ENCODE assay signal across 15 cellular contexts in genomic region chr9:95089916-95090791, GRCh38.
A peak's percentile ranks its signal among the peaks of the same experiment; 100 is the strongest.
DNase-seq lines count a peak whose midpoint lies in the region; ATAC-seq, FAIRE-seq and TF ChIP-seq lines count a peak whose summit lies in the region.
"Had no signal": no experiment of that assay in that cellular context is flagged by ENCODE, and none has a peak within 500 bp of the region (broad histone marks: within the 10 kb centered on the region; RNA-seq: fewer than 3 reads in every experiment).

No MANE protein-coding gene starts in this region.

- no peak overlapping the region for H2BK15ac ChIP-seq in neuronal stem cell (ENCODE audit: low read length)

- no peak overlapping the region for H2BK12ac ChIP-seq in neuronal stem cell (ENCODE audit: low read length)

- no peak for FAIRE-seq in HTR-8/SVneo (lab: Jason Lieb, UNC)
- FAIRE-seq: G401.6 had no signal

- H3K4me1 ChIP-seq in cardiac muscle cell (ENCODE audit: low read depth): peaks cover 17% of the 10 kb centered on the region
- H3K4me1 ChIP-seq in neuronal stem cell (ENCODE audit: control insufficient read depth in 2 of 2, insufficient read depth in 1 of 2, low read depth in 1 of 2, low read length in 2 of 2): peaks cover 25 to 41% of the 10 kb centered on the region in 2 donors

- H3K23ac ChIP-seq in neuronal stem cell (ENCODE audit: low read depth, low read length, poor library complexity): no peak overlapping the region

- peaks cover 13% of the 10 kb centered on the region for H3K36me3 ChIP-seq in cardiac muscle cell
- peaks cover 0 to 22% of the 10 kb centered on the region in 2 donors for H3K36me3 ChIP-seq in neuronal stem cell (replicated peaks in 1 of 2; ENCODE audit: control insufficient read depth in 2 of 2, insufficient read depth in 2 of 2, low read length in 2 of 2)

- H3K27ac ChIP-seq in cardiac muscle cell (peak overlapping the region; percentile 40), neuronal stem cell (replicated peaks; ENCODE audit: low read length) (no peak overlapping the region)

- peak overlapping the region; percentile 59 for H2BK5ac ChIP-seq in neuronal stem cell (ENCODE audit: low read length)

- H3K18ac ChIP-seq in neuronal stem cell (ENCODE audit: low read length): peak overlapping the region; percentile 75

- H3K9ac ChIP-seq in neuronal stem cell (ENCODE audit: low read depth, low read length, poor library complexity): no peak overlapping the region

- ATAC-seq in HG02678 (IDR thresholded peaks at IDR 0.05; ENCODE audit: unreplicated experiment): no peak
- ATAC-seq: stimulated activated naive CD8-positive, alpha-beta T cell treated with anti-CD3 and anti-CD28 coated beads, Interleukin-15, Interleukin-2, amounts not matched to agents 100 U/mL and 50 U/mL, for 24 hours had no signal

- H3K4me3 ChIP-seq in cardiac muscle cell (no peak overlapping the region), neuronal stem cell (ENCODE audit: low read length in 2 of 2) (no peak overlapping the region)

- H4K91ac ChIP-seq in neuronal stem cell (ENCODE audit: low read depth, low read length, poor library complexity): no peak overlapping the region

- H3K27me3 ChIP-seq in cardiac muscle cell (no peaks in the 10 kb centered on the region), neuronal stem cell (ENCODE audit: control insufficient read depth in 3 of 3, insufficient read depth in 3 of 3, low read depth in 1 of 3, low read length in 3 of 3) (no peaks in the 10 kb centered on the region)

- no peak overlapping the region for H2AFZ ChIP-seq in neuronal stem cell (ENCODE audit: low read length)

- H3K79me1 ChIP-seq in neuronal stem cell (ENCODE audit: low read depth, low read length): no peaks in the 10 kb centered on the region

- no CpG with 5 or more reads among the region's 23 CpGs for WGBS in neuronal stem cell (ENCODE audit: extremely low coverage in 2 of 2, insufficient read length in 2 of 2, insufficient replicate concordance in 1 of 2), 2 donors

- no peak overlapping the region for H4K8ac ChIP-seq in neuronal stem cell (ENCODE audit: low read depth, low read length)

- no peak overlapping the region for H3K14ac ChIP-seq in neuronal stem cell (ENCODE audit: low read length)

- no peaks in the 10 kb centered on the region for H3K9me3 ChIP-seq in cardiac muscle cell (ENCODE audit: low read depth)
- H3K9me3 ChIP-seq in neuronal stem cell (replicated peaks in 1 of 2; ENCODE audit: control insufficient read depth in 2 of 2, insufficient read depth in 1 of 2, low read depth in 1 of 2, low read length in 2 of 2): no peaks in the 10 kb centered on the region

- peak overlapping the region; percentile 66 for H2AK5ac ChIP-seq in neuronal stem cell (ENCODE audit: low read depth, low read length)

- no peak for TF ChIP-seq CTCF in cardiac muscle cell (IDR thresholded peaks at IDR 0.05; ENCODE audit: low read depth, low read length)

- no peak overlapping the region for H3K4ac ChIP-seq in neuronal stem cell (ENCODE audit: low read length)

- H3K4me2 ChIP-seq in neuronal stem cell (ENCODE audit: insufficient read depth, low read length, poor library complexity, severe bottlenecking): no peak overlapping the region

- H2BK120ac ChIP-seq in neuronal stem cell (ENCODE audit: low read depth, low read length): no peak overlapping the region

- DNase-seq in activated effector memory CD4-positive, alpha-beta T cell treated with anti-CD3 and anti-CD28 coated beads, Interleukin-2, amount 50 U/mL, for 16 hours: peak; percentile 57
- DNase-seq in activated effector memory CD4-positive, alpha-beta T cell treated with Interleukin-2 at 50 U/mL for 16 hours: no peak
- DNase-seq in cardiac muscle cell (ENCODE audit: low read depth in 1 of 2, low spot score in 1 of 2) (no peak), neuronal stem cell (ENCODE audit: low spot score) (no peak), superior temporal gyrus (ENCODE audit: extremely low spot score) (no peak), HTR-8/SVneo (ENCODE audit: insufficient read length, low spot score) (no peak)
- no peak for DNase-seq in stimulated activated CD4-positive, alpha-beta T cell treated with anti-CD3 and anti-CD28 coated beads, Interleukin-2, amount 100 ng/mL, for 48 hours
- DNase-seq: activated T-cell treated with anti-CD3 and anti-CD28 coated beads for 4 hours; central memory CD4-positive, alpha-beta T cell; NCI-H510A; stimulated activated CD4-positive, alpha-beta T cell treated with anti-CD3 and anti-CD28 coated beads, Interleukin-12 subunit alpha, Interleukin-12 subunit beta, amount 100 ng/mL, for 4 hours; stimulated activated naive CD8-positive, alpha-beta T cell treated with anti-CD3 and anti-CD28 coated beads, Interleukin-15, Interleukin-2, amounts not matched to agents 100 U/mL and 50 U/mL, for 24 hours; T-helper 9 cell had no signal
